Comparison of ENCODE assay signal across 23 cellular contexts in the genomic region with DNA sequence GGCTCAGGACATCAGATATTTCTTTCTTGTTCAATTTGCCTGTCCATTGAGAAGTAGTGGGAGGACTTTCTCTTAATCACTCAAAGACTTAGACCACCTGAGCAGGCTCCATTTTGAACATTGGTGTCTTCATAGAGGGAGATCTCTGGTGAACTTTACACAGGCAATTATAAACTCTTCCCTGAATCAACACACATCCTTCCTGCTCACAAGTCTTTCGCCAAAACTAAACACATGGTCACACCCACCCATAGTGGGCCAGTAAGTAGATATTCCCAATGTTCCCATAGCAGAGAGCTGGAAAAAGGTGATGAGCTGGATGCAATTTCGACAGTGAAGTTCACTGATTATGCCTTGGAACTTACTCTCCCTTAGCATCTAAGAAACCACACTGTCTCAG. TPM values are rescaled to one million over a fixed set of nuclear protein-coding genes. Genes with fewer than 3 reads are reported as not detected.
A peak's percentile ranks its signal among the peaks of the same experiment; 100 is the strongest.
DNase-seq lines count a peak whose midpoint lies in the region; ATAC-seq, FAIRE-seq and TF ChIP-seq lines count a peak whose summit lies in the region.
"Had no signal": no experiment of that assay in that cellular context is flagged by ENCODE, and none has a peak within 500 bp of the region (broad histone marks: within the 10 kb centered on the region; RNA-seq: fewer than 3 reads in every experiment).

No MANE protein-coding gene starts in this region.

- TF ChIP-seq CTCF in HepG2 (CRISPR knock-in tag; IDR thresholded peaks at IDR 0.05) (no peak), right lobe of liver (IDR thresholded peaks at IDR 0.05) (no peak), IMR-90 (conservative IDR thresholded peaks at IDR 0.05; ENCODE audit: low read depth, low read length) (no peak), endothelial cell (IDR thresholded peaks at IDR 0.05; ENCODE audit: unreplicated experiment) (no peak)

- dilution Hi-C loops in IMR-90 (cut with HindIII; ENCODE audit: low sequenced_read_pairs, unreplicated experiment) = no loop called here

- H2AK5ac ChIP-seq in IMR-90 (ENCODE audit: low read depth, low read length) = peak overlapping the region; percentile 42

- no peak for TF ChIP-seq EP300 in HepG2 (IDR thresholded peaks at IDR 0.05; ENCODE audit: low read depth in 2 of 2, low read length in 2 of 2)
- TF ChIP-seq EP300 in HepG2 (CRISPR knock-in tag; IDR thresholded peaks at IDR 0.05; ENCODE audit: borderline replicate concordance) = no peak

- H2AFZ ChIP-seq in HepG2 (ENCODE audit: low read length) = no peak overlapping the region
- H2AFZ ChIP-seq in IMR-90 (replicated peaks; ENCODE audit: low read length, poor library complexity) = no peak overlapping the region

- H2BK15ac ChIP-seq in IMR-90 (ENCODE audit: low read depth, low read length) = peak overlapping the region; percentile 11; the same call in 1 of the 3 replicates

- CTCF ChIA-PET in HepG2 (lab: Yijun Ruan, JAX; ENCODE audit: low intra/inter-chr PET ratio, low total read pairs) = no interaction called here
- CTCF ChIA-PET in IMR-90 (lab: Yijun Ruan, JAX) = no interaction called here

- DNase-seq in HepG2 (ENCODE audit: low spot score) = no peak
- DNase-seq in right lobe of liver = no peak
- no peak for DNase-seq in IMR-90
- DNase-seq in activated naive CD8-positive, alpha-beta T cell treated with anti-CD3 and anti-CD28 coated beads, Interleukin-2, amount 50 U/mL, for 24 hours = no peak
- DNase-seq in endothelial cell (ENCODE audit: low spot score) = no peak
- DNase-seq: AML-193; CD4-positive, alpha-beta memory T cell; DMS 273 treated with DMSO at 0.1 percent for 48 hours; DMS53; DND-41; EL had no signal

- peaks cover 4% of the 10 kb centered on the region for H3K27me3 Mint-ChIP-seq in dendritic cell treated with granulocyte-macrophage colony-stimulating factor and Interleukin-4, amounts not matched to agents 40 ng/mL and 50 ng/mL, for 4 days
- no peaks in the 10 kb centered on the region for H3K27me3 Mint-ChIP-seq in activated naive CD8-positive, alpha-beta T cell treated with anti-CD3 and anti-CD28 coated beads, Interleukin-2, amount 50 U/mL, for 24 hours
- H3K27me3 Mint-ChIP-seq in endothelial cell (ENCODE audit: unreplicated experiment) = peaks cover 3% of the 10 kb centered on the region
- H3K27me3 Mint-ChIP-seq: CD4-positive, alpha-beta memory T cell had no signal

- no peaks in the 10 kb centered on the region; the same call in none of the 2 replicates for H3K9me1 ChIP-seq in IMR-90 (ENCODE audit: insufficient read depth, low read length)

- H3K27ac Mint-ChIP-seq in dendritic cell treated with granulocyte-macrophage colony-stimulating factor and Interleukin-4, amounts not matched to agents 40 ng/mL and 50 ng/mL, for 4 days = peak overlapping the region; percentile 2
- H3K27ac Mint-ChIP-seq in activated naive CD8-positive, alpha-beta T cell treated with anti-CD3 and anti-CD28 coated beads, Interleukin-2, amount 50 U/mL, for 24 hours = no peak overlapping the region
- H3K27ac Mint-ChIP-seq in endothelial cell (ENCODE audit: unreplicated experiment) = no peak overlapping the region

- no TSS peak for BruUV-seq in HepG2 (replicated peaks; lab: Mats Ljungman, UMichigan)
- BruUV-seq in IMR-90 (replicated peaks; lab: Mats Ljungman, UMichigan) = no TSS peak

- H3K4me2 ChIP-seq in HepG2 (ENCODE audit: low read depth, low read length) (no peak overlapping the region), IMR-90 (ENCODE audit: low read depth, low read length) (no peak overlapping the region)
- H3K4me2 ChIP-seq: A549 had no signal

- H3K4me3 ChIP-seq in HepG2 (replicated peaks in 1 of 3; ENCODE audit: insufficient read depth in 1 of 3, low read depth in 2 of 3, low read length in 3 of 3) = no peak overlapping the region
- H3K4me3 ChIP-seq in right lobe of liver = no peak overlapping the region
- H3K4me3 ChIP-seq in IMR-90 (ENCODE audit: insufficient read depth, low read depth, low read length) = no peak overlapping the region
- H3K4me3 ChIP-seq: A549, GM12878, HAP-1 had no signal

- intact Hi-C loops in HepG2 (cut with micrococcal nuclease; ENCODE audit: unreplicated experiment) (no loop called here), right lobe of liver (cut with DNase I) (no loop called here), IMR-90 (cut with micrococcal nuclease) (no loop called here)
- intact Hi-C loops in dendritic cell treated with granulocyte-macrophage colony-stimulating factor and Interleukin-4, amounts not matched to agents 40 ng/mL and 50 ng/mL, for 4 days (cut with micrococcal nuclease) = no loop called here

- no peak overlapping the region for H3K4ac ChIP-seq in IMR-90 (ENCODE audit: low read depth, low read length)

- H3K36me3 ChIP-seq in HepG2 (replicated peaks in 1 of 2; ENCODE audit: control insufficient read depth in 1 of 2, insufficient read depth in 2 of 2, low read length in 2 of 2) = no peaks in the 10 kb centered on the region
- H3K36me3 ChIP-seq in right lobe of liver = no peaks in the 10 kb centered on the region
- H3K36me3 ChIP-seq in IMR-90 (ENCODE audit: control insufficient read depth, insufficient read depth, low read length) = no peaks in the 10 kb centered on the region
- H3K36me3 ChIP-seq: HAP-1 had no signal

- TF ChIP-seq POLR2A in HepG2 (IDR thresholded peaks at IDR 0.05; ENCODE audit: insufficient read depth in 1 of 2, low read depth in 2 of 2, low read length in 2 of 2) (no peak), right lobe of liver (IDR thresholded peaks at IDR 0.05) (no peak), IMR-90 (IDR thresholded peaks at IDR 0.05; ENCODE audit: low read depth, low read length) (no peak)

- TF ChIP-seq RAD21 in HepG2 (CRISPR knock-in tag; IDR thresholded peaks at IDR 0.05) = no peak
- TF ChIP-seq RAD21 in IMR-90 (IDR thresholded peaks at IDR 0.05; ENCODE audit: low read length) = no peak

- H2BK120ac ChIP-seq in IMR-90 (ENCODE audit: low read depth, low read length) = peak overlapping the region; percentile 9

- H4K8ac ChIP-seq in IMR-90 (ENCODE audit: low read depth in 2 of 2, low read length in 2 of 2) = no peak overlapping the region

- H3K9me3 Mint-ChIP-seq in dendritic cell treated with granulocyte-macrophage colony-stimulating factor and Interleukin-4, amounts not matched to agents 40 ng/mL and 50 ng/mL, for 4 days = no peaks in the 10 kb centered on the region
- no peaks in the 10 kb centered on the region for H3K9me3 Mint-ChIP-seq in activated naive CD8-positive, alpha-beta T cell treated with anti-CD3 and anti-CD28 coated beads, Interleukin-2, amount 50 U/mL, for 24 hours
- H3K9me3 Mint-ChIP-seq in endothelial cell (ENCODE audit: unreplicated experiment) = no peaks in the 10 kb centered on the region

- ATAC-seq in HepG2 = no peak
- ATAC-seq in right lobe of liver = no peak
- no peak for ATAC-seq in IMR-90 (ENCODE audit: low read depth)
- ATAC-seq in activated naive CD8-positive, alpha-beta T cell treated with anti-CD3 and anti-CD28 coated beads, Interleukin-2, amount 50 U/mL, for 24 hours = no peak
- ATAC-seq in HG02642 (IDR thresholded peaks at IDR 0.05; ENCODE audit: poor library complexity, unreplicated experiment) = no peak
- ATAC-seq in GM21723 (IDR thresholded peaks at IDR 0.05; ENCODE audit: unreplicated experiment) = no peak
- ATAC-seq: A549, GM12878 had no signal

- H3K79me1 ChIP-seq in IMR-90 (ENCODE audit: low read depth in 1 of 2, low read length in 2 of 2) = no peaks in the 10 kb centered on the region

- POLR2A ChIA-PET in HepG2 (lab: Yijun Ruan, JAX) (no interaction called here), IMR-90 (lab: Charles Lee; ENCODE audit: unreplicated experiment) (no interaction called here)

- peak overlapping the region; percentile 8 for H2BK20ac ChIP-seq in IMR-90 (ENCODE audit: low read depth, low read length)

- H3K9ac ChIP-seq in HepG2 (ENCODE audit: insufficient read depth, low read depth, low read length) = no peak overlapping the region
- H3K9ac ChIP-seq in IMR-90 (ENCODE audit: low read depth, low read length) = no peak overlapping the region

- FAIRE-seq in HepG2 (lab: Jason Lieb, UNC) = no peak
- FAIRE-seq: A549, GM12878, H1, HTR-8/SVneo had no signal

- H3K27me3 ChIP-seq in HepG2 (ENCODE audit: control insufficient read depth in 1 of 2, insufficient read depth in 2 of 2, low read length in 2 of 2) (no peaks in the 10 kb centered on the region), right lobe of liver (no peaks in the 10 kb centered on the region), IMR-90 (ENCODE audit: control insufficient read depth, insufficient read depth, low read length) (no peaks in the 10 kb centered on the region)

- 25% methylated on average over 2 of the region's 2 CpGs for WGBS in HepG2 (ENCODE audit: low lambda C conversion rate)
- WGBS in right lobe of liver (ENCODE audit: insufficient coverage, low coverage, low lambda C conversion rate, missing lambda C conversion rate) = 51% methylated on average over 2 of the region's 2 CpGs
- no CpG with 5 or more reads among the region's 2 CpGs for WGBS in IMR-90 (ENCODE audit: extremely low coverage in 2 of 2, insufficient read length in 1 of 2), 2 experiments

- in situ Hi-C loops in HepG2 (cut with HindIII; ENCODE audit: extremely low pct_ligation_motif_present, low pct_unique_long_range_greater_than_20kb) (no loop called here), IMR-90 (cut with MboI; ENCODE audit: low sequenced_read_pairs) (no loop called here)

- no peak overlapping the region for H3K56ac ChIP-seq in IMR-90 (ENCODE audit: extremely low read depth, insufficient read depth, low read length)

- peaks cover 34% of the 10 kb centered on the region for H3K4me1 Mint-ChIP-seq in dendritic cell treated with granulocyte-macrophage colony-stimulating factor and Interleukin-4, amounts not matched to agents 40 ng/mL and 50 ng/mL, for 4 days (ENCODE audit: low read depth)
- H3K4me1 Mint-ChIP-seq in activated naive CD8-positive, alpha-beta T cell treated with anti-CD3 and anti-CD28 coated beads, Interleukin-2, amount 50 U/mL, for 24 hours = peaks cover 5% of the 10 kb centered on the region
- H3K4me1 Mint-ChIP-seq in endothelial cell (ENCODE audit: unreplicated experiment) = peaks cover 4% of the 10 kb centered on the region
- H3K4me1 Mint-ChIP-seq: CD4-positive, alpha-beta memory T cell had no signal

- no peak overlapping the region for H3K4me3 Mint-ChIP-seq in dendritic cell treated with granulocyte-macrophage colony-stimulating factor and Interleukin-4, amounts not matched to agents 40 ng/mL and 50 ng/mL, for 4 days
- H3K4me3 Mint-ChIP-seq in activated naive CD8-positive, alpha-beta T cell treated with anti-CD3 and anti-CD28 coated beads, Interleukin-2, amount 50 U/mL, for 24 hours = no peak overlapping the region
- no peak overlapping the region for H3K4me3 Mint-ChIP-seq in endothelial cell (ENCODE audit: unreplicated experiment)
- H3K4me3 Mint-ChIP-seq: CD14-positive monocyte; CD4-positive, alpha-beta memory T cell had no signal

- H3K36me3 Mint-ChIP-seq in dendritic cell treated with granulocyte-macrophage colony-stimulating factor and Interleukin-4, amounts not matched to agents 40 ng/mL and 50 ng/mL, for 4 days (ENCODE audit: low read depth) = no peaks in the 10 kb centered on the region
- H3K36me3 Mint-ChIP-seq in activated naive CD8-positive, alpha-beta T cell treated with anti-CD3 and anti-CD28 coated beads, Interleukin-2, amount 50 U/mL, for 24 hours (ENCODE audit: low read depth) = no peaks in the 10 kb centered on the region
- no peaks in the 10 kb centered on the region for H3K36me3 Mint-ChIP-seq in endothelial cell (ENCODE audit: low read depth, unreplicated experiment)
- H3K36me3 Mint-ChIP-seq: CD14-positive monocyte; CD4-positive, alpha-beta memory T cell had no signal

- no peak overlapping the region for H4K5ac ChIP-seq in IMR-90 (ENCODE audit: low read depth, low read length)

- H3K14ac ChIP-seq in IMR-90 (replicated peaks; ENCODE audit: low read depth, low read length) = 0 out of 2 replicates have a peak overlapping the region, but pooled peaks have one; percentile 3

- H3K4me1 ChIP-seq in HepG2 (ENCODE audit: insufficient read depth, low read length) (peaks cover 26% of the 10 kb centered on the region), right lobe of liver (no peaks in the 10 kb centered on the region), IMR-90 (ENCODE audit: control insufficient read depth, insufficient read depth, low read length) (peaks cover 6% of the 10 kb centered on the region; the same call in 1 of the 2 replicates)
- H3K4me1 ChIP-seq: A549, HAP-1 had no signal

- H3K79me2 ChIP-seq in HepG2 (ENCODE audit: insufficient read depth, low read length) = no peaks in the 10 kb centered on the region

- H2AK9ac ChIP-seq in IMR-90 (replicated peaks; ENCODE audit: low read depth, low read length, poor library complexity) = no peak overlapping the region

- H3K18ac ChIP-seq in IMR-90 (ENCODE audit: low read depth, low read length) = peak overlapping the region; percentile 24; the same call in 1 of the 2 replicates

- H4K20me1 ChIP-seq in HepG2 (ENCODE audit: insufficient read depth, low read length) = no peaks in the 10 kb centered on the region
- no peaks in the 10 kb centered on the region for H4K20me1 ChIP-seq in IMR-90 (ENCODE audit: insufficient read depth, low read length)

- H3K27ac ChIP-seq in HepG2 (ENCODE audit: extremely low read length, insufficient read depth, low read length) (no peak overlapping the region), right lobe of liver (no peak overlapping the region), IMR-90 (ENCODE audit: insufficient read depth, low read length) (no peak overlapping the region)
- H3K27ac ChIP-seq: 22Rv1, A549 had no signal

- H2BK5ac ChIP-seq in IMR-90 (ENCODE audit: low read depth, low read length, poor library complexity, severe bottlenecking) = no peak overlapping the region

- H4K91ac ChIP-seq in IMR-90 (ENCODE audit: insufficient read depth, low read depth, low read length) = no peak overlapping the region

- H3K9me3 ChIP-seq in HepG2 (ENCODE audit: low read length) = no peaks in the 10 kb centered on the region
- no peaks in the 10 kb centered on the region for H3K9me3 ChIP-seq in right lobe of liver
- no peaks in the 10 kb centered on the region for H3K9me3 ChIP-seq in IMR-90 (ENCODE audit: control insufficient read depth, insufficient read depth, low read length)
- H3K9me3 ChIP-seq: A549, HAP-1 had no signal

- no peak overlapping the region for H3K23ac ChIP-seq in IMR-90 (ENCODE audit: low read depth, low read length)

RNA-seq across cellular contexts. Expression of a gene that starts 8.2 kb away (rescaled TPM):
- 0.04 TPM in 1 of 2 replicates, not detected in the other for total RNA-seq in HepG2 (2016; rRNA removed; fragmentation: Illumina TruSeq; extraction: Trizol)
- not detected in 2 replicates for total RNA-seq in HepG2 (2016; cell fraction: cytosol; rRNA removed; fragmentation: Illumina TruSeq; extraction: Trizol; ENCODE audit: low read depth)
- not detected in 2 replicates for total RNA-seq in HepG2 (2016; cell fraction: insoluble cytoplasmic fraction; rRNA removed; fragmentation: Illumina TruSeq; extraction: Trizol)
- not detected in 2 replicates for total RNA-seq in HepG2 (2016; cell fraction: membrane; rRNA removed; fragmentation: Illumina TruSeq; extraction: Trizol)
- not detected in 2 replicates for total RNA-seq in HepG2 (2016; cell fraction: nucleus; rRNA removed; fragmentation: Illumina TruSeq; extraction: Trizol)
- polyA plus RNA-seq in HepG2 (2011; rRNA removed) = 0.01 TPM in 1 of 2 replicates, not detected in the other
- polyA plus RNA-seq in HepG2 (2011; cell fraction: cytosol; rRNA removed) = not detected in 2 replicates
- polyA plus RNA-seq in HepG2 (2011; cell fraction: nucleus; rRNA removed) = 0.05 TPM in 1 of 2 replicates, not detected in the other
- polyA plus RNA-seq in HepG2 (2012) = 0.01 and 0.04 TPM in 2 replicates
- polyA plus RNA-seq in HepG2 (2016; cell fraction: cytosol; fragmentation: Illumina TruSeq; extraction: Trizol; ENCODE audit: low read depth) = not detected in 2 replicates
- not detected in 2 replicates for polyA plus RNA-seq in HepG2 (2016; cell fraction: insoluble cytoplasmic fraction; fragmentation: Illumina TruSeq; extraction: Trizol; ENCODE audit: low read depth)
- not detected in 2 replicates for polyA plus RNA-seq in HepG2 (2016; cell fraction: membrane; fragmentation: Illumina TruSeq; extraction: Trizol; ENCODE audit: low read depth)
- not detected in 2 replicates for polyA plus RNA-seq in HepG2 (2016; cell fraction: nucleus; fragmentation: Illumina TruSeq; extraction: Trizol; ENCODE audit: insufficient read depth, low read depth)
- polyA minus RNA-seq in HepG2 (2011; rRNA and poly(A)+ RNA removed; ENCODE audit: low replicate concordance) = 0.04 and 0.70 TPM in 2 replicates
- not detected in 2 replicates for polyA minus RNA-seq in HepG2 (2011; cell fraction: cytosol; rRNA and poly(A)+ RNA removed)
- not detected in 2 replicates for polyA minus RNA-seq in HepG2 (2011; cell fraction: nucleus; rRNA and poly(A)+ RNA removed)
- total RNA-seq in right lobe of liver = under 1 TPM; 0.13 to 0.93 (median 0.32) TPM
- total RNA-seq in IMR-90 (2012; rRNA removed) = under 0.01 TPM in 2 replicates
- polyA plus RNA-seq in IMR-90 (2012; rRNA removed) = not detected in 2 replicates
- polyA plus RNA-seq in IMR-90 (2012; cell fraction: cytosol; rRNA removed) = not detected in 2 replicates
- 0.01 TPM in 1 of 2 replicates, not detected in the other for polyA plus RNA-seq in IMR-90 (2012; cell fraction: nucleus; rRNA removed; ENCODE audit: low replicate concordance)
- total RNA-seq in endothelial cell (ENCODE audit: unreplicated experiment) = 0.69 TPM
- total RNA-seq: G401 had no signal
- polyA plus RNA-seq: BJ, CD14-positive monocyte had no signal
